ENCODE assay signal across 18 cellular contexts in genomic region chr10:25651534-25651933, GRCh38.
DNase-seq lines count a peak whose midpoint lies in the region; ATAC-seq, FAIRE-seq and TF ChIP-seq lines count a peak whose summit lies in the region.
"Had no signal": no experiment of that assay in that cellular context is flagged by ENCODE, and none has a peak within 500 bp of the region (broad histone marks: within the 10 kb centered on the region; RNA-seq: fewer than 3 reads in every experiment).

No MANE protein-coding gene starts in this region.

- TF ChIP-seq CTCF in A549 (IDR thresholded peaks at IDR 0.05) = no peak
- TF ChIP-seq CTCF in LNCaP clone FGC (IDR thresholded peaks at IDR 0.05; ENCODE audit: control insufficient read depth, extremely low read depth, insufficient read depth) = no peak

- no peak for FAIRE-seq in A549 (lab: Jason Lieb, UNC)
- FAIRE-seq: D721Med, GM12892, GM18507 had no signal

- 18% methylated on average over 2 of the region's 2 CpGs for WGBS in A549 (ENCODE audit: missing lambda C conversion rate)

- no peaks in the 10 kb centered on the region for H3K4me1 ChIP-seq in A549
- H3K4me1 ChIP-seq: Caco-2 had no signal

- no peak for TF ChIP-seq EP300 in A549 (IDR thresholded peaks at IDR 0.05)

- no peak for TF ChIP-seq RAD21 in A549 (conservative IDR thresholded peaks at IDR 0.05 in 1 of 2, IDR thresholded peaks at IDR 0.05 in 1 of 2)

- H3K4me3 ChIP-seq in A549 (no peak overlapping the region), LNCaP clone FGC (ENCODE audit: low read depth, low read length) (no peak overlapping the region)
- H3K4me3 ChIP-seq: GM23338 had no signal

- POLR2A ChIA-PET in A549 (lab: Yijun Ruan, JAX) = no interaction called here

- CTCF ChIA-PET in A549 (lab: Yijun Ruan, JAX) = no interaction called here

- TF ChIP-seq POLR2A in A549 (IDR thresholded peaks at IDR 0.05; ENCODE audit: low read length) = no peak

- H3K9me3 ChIP-seq in A549 = no peaks in the 10 kb centered on the region
- H3K9me3 ChIP-seq: Caco-2 had no signal

- DNase-seq in A549 (ENCODE audit: low read depth in 1 of 2, low spot score in 1 of 2) (no peak), LNCaP clone FGC (ENCODE audit: low read depth) (peak; percentile 28), globus pallidus (ENCODE audit: low spot score) (peak; percentile 11), superior temporal gyrus (ENCODE audit: extremely low spot score) (peak; percentile 49), activated T-cell treated with anti-CD3 and anti-CD28 coated beads for 4 hours (no peak)
- DNase-seq: ACHN; Caco-2; CD4-positive, alpha-beta T cell; GDM1; H7; HFFc6 had no signal

- H3K27ac ChIP-seq in A549 = no peak overlapping the region
- H3K27ac ChIP-seq: C4-2B had no signal

- ATAC-seq in A549 (no peak), HG02763 (IDR thresholded peaks at IDR 0.05; ENCODE audit: unreplicated experiment) (no peak)
- ATAC-seq: GM23338, HCT116 had no signal

- H3K4me2 ChIP-seq in A549 = no peak overlapping the region
- H3K4me2 ChIP-seq: GM23338 had no signal

TF ChIP-seq in A549, 52 proteins besides CTCF, POLR2A, EP300 and RAD21:
- TF ChIP-seq ESRRA (IDR thresholded peaks at IDR 0.05; ENCODE audit: borderline replicate concordance, low read length) = no peak
- peak; percentile 48 for TF ChIP-seq MAFK (IDR thresholded peaks at IDR 0.05; ENCODE audit: partially characterized antibody)

Comparison
In these comparisons a context has a peak if more than half of its experiments do, and no peak if none do; other contexts are left out.
1. DNase-seq: peak in LNCaP clone FGC (single experiment), globus pallidus (single experiment) and superior temporal gyrus (single experiment); none in A549 (0 of 2) and activated T-cell treated with anti-CD3 and anti-CD28 coated beads for 4 hours (single experiment).